Comparison of ENCODE assay signal across 8 cellular contexts in the genomic region with DNA sequence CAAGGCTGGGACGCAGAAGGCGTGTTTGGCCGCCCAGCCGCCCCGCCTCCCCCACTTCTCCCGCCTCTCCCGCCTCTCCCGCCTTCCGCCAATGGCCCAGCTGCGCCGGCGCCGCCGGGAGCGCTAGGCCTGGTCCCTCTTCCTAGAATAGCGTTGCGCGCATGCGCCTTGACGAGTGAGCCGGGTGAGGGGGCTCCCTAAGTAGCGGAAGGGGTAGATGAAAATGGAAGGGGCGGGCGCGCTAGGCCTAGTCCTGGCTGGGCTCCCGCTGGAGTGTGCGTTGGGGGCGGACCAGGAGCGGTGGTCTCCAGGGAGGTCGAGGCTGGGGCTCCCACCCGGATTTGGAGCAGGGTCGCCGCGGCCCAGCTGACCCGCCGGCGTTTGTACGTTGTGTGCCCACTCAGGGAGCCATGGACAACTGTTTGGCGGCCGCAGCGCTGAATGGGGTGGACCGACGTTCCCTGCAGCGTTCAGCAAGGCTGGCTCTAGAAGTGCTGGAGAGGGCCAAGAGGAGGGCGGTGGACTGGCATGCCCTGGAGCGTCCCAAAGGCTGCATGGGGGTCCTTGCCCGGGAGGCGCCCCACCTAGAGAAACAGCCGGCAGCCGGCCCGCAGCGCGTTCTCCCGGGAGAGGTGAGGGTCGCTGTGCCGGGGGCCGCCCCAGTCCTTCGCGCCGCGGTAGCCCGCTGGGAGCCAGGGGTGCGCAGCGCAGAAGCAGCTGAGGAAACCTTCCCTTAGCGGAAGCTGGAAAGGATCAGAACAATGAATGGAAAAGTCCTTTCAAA. TPM values are rescaled to one million over a fixed set of nuclear protein-coding genes. Genes with fewer than 3 reads are reported as not detected.
DNase-seq lines count a peak whose midpoint lies in the region; ATAC-seq and TF ChIP-seq lines count a peak whose summit lies in the region.

TSS of gene AKIP1 (plus strand) at position 150 of the 784 bp plus-strand sequence. CDS start at position 411, 261 bp downstream.

- H3K9ac ChIP-seq in Karpas-422 (ENCODE audit: low read length) = peak within 1 kb of the TSS; percentile 91

- peak; percentile 70 for ATAC-seq in GM21723 (IDR thresholded peaks at IDR 0.05; ENCODE audit: unreplicated experiment)

- H3K9me3 ChIP-seq in Karpas-422 (ENCODE audit: low read length) (no peaks in the 10 kb centered on the region), esophagus squamous epithelium (no peaks in the 10 kb centered on the region)

- H3K4me3 ChIP-seq in Karpas-422 (ENCODE audit: low read length) (peak within 1 kb of the TSS; percentile 93), esophagus squamous epithelium (peak within 1 kb of the TSS; percentile 92 to 96 (median 94))

- 5% methylated on average over 8 of the region's 65 CpGs; no CpG with 5 or more reads in 1 of the 2 donors for WGBS in esophagus squamous epithelium, 2 donors

- intact Hi-C loops in esophagus squamous epithelium (cut with DNase I) = no loop called here

- DNase-seq in DMS53 (lab: John Stamatoyannopoulos, UW) = peak; percentile 97
- peak; percentile 97 for DNase-seq in Karpas-422
- DNase-seq in RKO (ENCODE audit: low spot score) = peak; percentile 96
- DNase-seq in activated T-helper 1 cell treated with Interleukin-2 at 50 U/mL for 16 hours (ENCODE audit: low read depth) = peak; percentile 70
- DNase-seq in esophagus squamous epithelium (lab: John Stamatoyannopoulos, UW) = peak; percentile 56
- peak; percentile 98 for DNase-seq in myocyte (ENCODE audit: low read depth)
- peak; percentile 67 to 78 for DNase-seq in stimulated activated CD8-positive, alpha-beta memory T cell treated with anti-CD3 and anti-CD28 coated beads, Interleukin-7, amount 100 ng/mL, for 4 hours (ENCODE audit: low read depth in 2 of 2)

- peaks cover 9% of the 10 kb centered on the region; the same call in 1 of the 2 replicates for H3K79me2 ChIP-seq in Karpas-422 (ENCODE audit: low read length)

- H3K27ac ChIP-seq in Karpas-422 (ENCODE audit: low read length) = peak within 1 kb of the TSS; percentile 17; the same call in 1 of the 2 replicates
- peak within 1 kb of the TSS; percentile 92 to 97 (median 96) for H3K27ac ChIP-seq in esophagus squamous epithelium

- TF ChIP-seq POLR2A in esophagus squamous epithelium (IDR thresholded peaks at IDR 0.05) = peak in 3 of 4 donors; percentile 18 to 61 (median 59)

- H3K4me1 ChIP-seq in Karpas-422 (ENCODE audit: low read length) (peaks cover 33% of the 10 kb centered on the region), esophagus squamous epithelium (peaks cover 2 to 71% (median 42%) of the 10 kb centered on the region in 3 donors)

- H3K4me2 ChIP-seq in Karpas-422 (ENCODE audit: low read depth, low read length, poor library complexity, severe bottlenecking) = peak within 1 kb of the TSS; percentile 87

- no peaks in the 10 kb centered on the region for H3K27me3 ChIP-seq in Karpas-422 (ENCODE audit: low read length)
- H3K27me3 ChIP-seq in esophagus squamous epithelium = no peaks in the 10 kb centered on the region

- H3K9me2 ChIP-seq in Karpas-422 (replicated peaks; ENCODE audit: insufficient read depth, low read length) = no peaks in the 10 kb centered on the region

- TF ChIP-seq CTCF in esophagus squamous epithelium (IDR thresholded peaks at IDR 0.05) = peak in 2 of 6 experiments; percentile 6 to 19

- H2AFZ ChIP-seq in Karpas-422 (ENCODE audit: low read length) = peak within 1 kb of the TSS; percentile 98

- H4K20me1 ChIP-seq in Karpas-422 (ENCODE audit: insufficient read depth, low read depth, low read length) = no peaks in the 10 kb centered on the region

- H3K36me3 ChIP-seq in Karpas-422 (ENCODE audit: insufficient read depth, low read length) (no peaks in the 10 kb centered on the region), esophagus squamous epithelium (peaks cover 0 to 5% (median 4%) of the 10 kb centered on the region in 3 donors)

RNA-seq across cellular contexts. Expression of gene AKIP1, which starts in this region (rescaled TPM):
- 15.1 and 16.1 TPM in 2 replicates for total RNA-seq in Karpas-422 (2014; rRNA removed; shearing (Covaris generic); ENCODE audit: low replicate concordance)
- total RNA-seq in esophagus squamous epithelium = 10 to 100 TPM in 3 of 4 donors, 1 to 10 TPM in 1; 9.8 to 37.2 (median 23.1) TPM
- total RNA-seq in myocyte = 95.3 and 95.5 TPM in 2 replicates
- polyA plus RNA-seq in myocyte (2012) = 104 TPM

Comparison
In these comparisons a context has a peak if more than half of its experiments do, and no peak if none do; other contexts are left out.
1. Peak in every context shown above with its lines: DNase-seq, ATAC-seq, H3K4me3 ChIP-seq and H3K27ac ChIP-seq.